In genomic region chr12:108657130-108657745, GRCh38 we compare ENCODE assay signal across 23 cellular contexts. TPM values are rescaled to one million over a fixed set of nuclear protein-coding genes. Genes with fewer than 3 reads are reported as not detected.
DNase-seq lines count a peak whose midpoint lies in the region; ATAC-seq and TF ChIP-seq lines count a peak whose summit lies in the region.
"Had no signal": no experiment of that assay in that cellular context is flagged by ENCODE, and none has a peak within 500 bp of the region (broad histone marks: within the 10 kb centered on the region; RNA-seq: fewer than 3 reads in every experiment).

No MANE protein-coding gene starts in this region.

- peak; percentile 74 for DNase-seq in D341Med (ENCODE audit: low spot score)
- DNase-seq in NCI-H82 (lab: John Stamatoyannopoulos, UW) = peak; percentile 96
- DNase-seq in left colon = peak; percentile 54
- no peak for DNase-seq in osteocyte (ENCODE audit: extremely low spot score, unreplicated experiment)
- DNase-seq in DMS 273 treated with DMSO at 0.1 percent for 48 hours (lab: John Stamatoyannopoulos, UW) = no peak
- no peak for DNase-seq in SK-N-DZ (ENCODE audit: low spot score)
- DNase-seq in central memory CD4-positive, alpha-beta T cell = no peak
- DNase-seq in T-cell = no peak
- DNase-seq: ACHN; activated CD4-positive, alpha-beta T cell treated with anti-CD3 and anti-CD28 coated beads, Interleukin-2, amount 50 U/mL, for 1 hour; activated naive CD8-positive, alpha-beta T cell treated with anti-CD3 and anti-CD28 coated beads, Interleukin-2, amount 10 ng/mL, durations not matched to agents 7 days and 5 days; body of pancreas; H7; KBM-7; spleen; stimulated activated CD4-positive, alpha-beta T cell treated with anti-CD3 and anti-CD28 coated beads, Interleukin-4, amount 100 ng/mL, for 24 hours; stomach; T-helper 2 cell had no signal

- H3K36me3 Mint-ChIP-seq in osteocyte (ENCODE audit: unreplicated experiment) (peaks cover 36% of the 10 kb centered on the region), T-cell (peaks cover 11% of the 10 kb centered on the region)
- H3K36me3 Mint-ChIP-seq: natural killer cell treated with Interleukin-12 subunit alpha and Interleukin-12 subunit beta and Interleukin-15 and Interleukin-18, amount 100 ng/mL, for 72 hours had no signal

- no peak overlapping the region for H3K4me3 Mint-ChIP-seq in osteocyte (ENCODE audit: unreplicated experiment)
- no peak overlapping the region for H3K4me3 Mint-ChIP-seq in T-cell
- H3K4me3 Mint-ChIP-seq: activated naive CD8-positive, alpha-beta T cell treated with anti-CD3 and anti-CD28 coated beads, Interleukin-2, amount 10 ng/mL, durations not matched to agents 7 days and 5 days; activated T-helper 17 cell treated with anti-CD3 and anti-CD28 coated beads, Interleukin-2, amount 50 U/mL, for 72 hours; natural killer cell treated with Interleukin-12 subunit alpha and Interleukin-12 subunit beta and Interleukin-15 and Interleukin-18, amount 100 ng/mL, for 72 hours had no signal

- intact Hi-C loops in left colon (cut with DNase I, micrococcal nuclease) = no loop called here

- POLR2A ChIA-PET in T-cell (lab: Charles Lee) = no interaction called here

- H3K27ac Mint-ChIP-seq in osteocyte (ENCODE audit: unreplicated experiment) (peak overlapping the region; percentile 12), T-cell (no peak overlapping the region)
- H3K27ac Mint-ChIP-seq: activated naive CD8-positive, alpha-beta T cell treated with anti-CD3 and anti-CD28 coated beads, Interleukin-2, amount 10 ng/mL, durations not matched to agents 7 days and 5 days; activated T-helper 17 cell treated with anti-CD3 and anti-CD28 coated beads, Interleukin-2, amount 50 U/mL, for 72 hours; natural killer cell treated with Interleukin-12 subunit alpha and Interleukin-12 subunit beta and Interleukin-15 and Interleukin-18, amount 100 ng/mL, for 72 hours had no signal

- H3K27me3 Mint-ChIP-seq in osteocyte (ENCODE audit: unreplicated experiment) (no peaks in the 10 kb centered on the region), T-cell (no peaks in the 10 kb centered on the region)
- H3K27me3 Mint-ChIP-seq: activated naive CD8-positive, alpha-beta T cell treated with anti-CD3 and anti-CD28 coated beads, Interleukin-2, amount 10 ng/mL, durations not matched to agents 7 days and 5 days; activated T-helper 17 cell treated with anti-CD3 and anti-CD28 coated beads, Interleukin-2, amount 50 U/mL, for 72 hours; natural killer cell treated with Interleukin-12 subunit alpha and Interleukin-12 subunit beta and Interleukin-15 and Interleukin-18, amount 100 ng/mL, for 72 hours had no signal

- peak; percentile 85 for ATAC-seq in left colon
- ATAC-seq in T-cell (replicated peaks in 1 of 4) = no peak
- ATAC-seq: activated T-helper 17 cell treated with anti-CD3 and anti-CD28 coated beads, Interleukin-2, amount 50 U/mL, for 72 hours; body of pancreas had no signal

- H3K9me3 Mint-ChIP-seq in osteocyte (ENCODE audit: unreplicated experiment) = no peaks in the 10 kb centered on the region
- H3K9me3 Mint-ChIP-seq in T-cell = no peaks in the 10 kb centered on the region
- H3K9me3 Mint-ChIP-seq: activated naive CD8-positive, alpha-beta T cell treated with anti-CD3 and anti-CD28 coated beads, Interleukin-2, amount 10 ng/mL, durations not matched to agents 7 days and 5 days; activated T-helper 17 cell treated with anti-CD3 and anti-CD28 coated beads, Interleukin-2, amount 50 U/mL, for 72 hours; natural killer cell treated with Interleukin-12 subunit alpha and Interleukin-12 subunit beta and Interleukin-15 and Interleukin-18, amount 100 ng/mL, for 72 hours had no signal

- CTCF ChIA-PET in T-cell (lab: Charles Lee) = no interaction called here

- peaks cover 3% of the 10 kb centered on the region for H3K4me1 Mint-ChIP-seq in osteocyte (ENCODE audit: unreplicated experiment)
- peaks cover 0 to 4% (median 0%) of the 10 kb centered on the region in 3 donors for H3K4me1 Mint-ChIP-seq in T-cell

- TF ChIP-seq CTCF in osteocyte (IDR thresholded peaks at IDR 0.05) = no peak

RNA-seq across cellular contexts. Expression of gene SELPLG, which starts 23.5 kb away (rescaled TPM):
- total RNA-seq in left colon (1 to 10 TPM; 1.3 to 5.1 TPM), osteocyte (0.59 and 0.78 TPM in 2 replicates), T-cell (100 to 1,000 TPM; 102 to 220 (median 215) TPM)
- not detected in 2 replicates for polyA plus RNA-seq in SK-N-DZ (2014; cell fraction: cytosol; rRNA removed)
- not detected in 2 replicates for polyA plus RNA-seq in SK-N-DZ (2014; cell fraction: nucleus; rRNA removed)

RNA-seq across cellular contexts. Expression of gene TMEM119, which starts 59.4 kb away (rescaled TPM):
- total RNA-seq in left colon (1 to 10 TPM; 3.6 to 8.0 TPM), osteocyte (54.0 and 58.8 TPM in 2 replicates), T-cell (1 to 10 TPM in 2 of 5 donors, under 1 TPM in 3; 0.13 to 3.9 (median 0.98) TPM)
- 55.3 and 62.2 TPM in 2 replicates for polyA plus RNA-seq in SK-N-DZ (2014; cell fraction: cytosol; rRNA removed)
- 20.9 and 21.2 TPM in 2 replicates for polyA plus RNA-seq in SK-N-DZ (2014; cell fraction: nucleus; rRNA removed)
- total RNA-seq: lung microvascular endothelial cell; natural killer cell treated with Interleukin-12 subunit alpha and Interleukin-12 subunit beta and Interleukin-15 and Interleukin-18, amount 100 ng/mL, for 72 hours; pulmonary artery endothelial cell; SK-MEL-5 had no signal

Comparison
In these comparisons a context has a peak if more than half of its experiments do, and no peak if none do; other contexts are left out.
1. DNase-seq: peak in D341Med (single experiment), NCI-H82 (single experiment) and left colon (2 of 2); none in osteocyte (single experiment), DMS 273 treated with DMSO at 0.1 percent for 48 hours (single experiment), SK-N-DZ (single experiment), central memory CD4-positive, alpha-beta T cell (single experiment) and T-cell (0 of 34).
2. RNA of gene SELPLG, which starts 23.5 kb away (total RNA-seq): 102 to 220 TPM in T-cell; 1.3 to 5.1 TPM in left colon and 0.59 to 0.78 TPM in osteocyte; every median in the first group is over 10 times any median in the second.